33 cellular contexts compared by ENCODE assay signal in the genomic region with DNA sequence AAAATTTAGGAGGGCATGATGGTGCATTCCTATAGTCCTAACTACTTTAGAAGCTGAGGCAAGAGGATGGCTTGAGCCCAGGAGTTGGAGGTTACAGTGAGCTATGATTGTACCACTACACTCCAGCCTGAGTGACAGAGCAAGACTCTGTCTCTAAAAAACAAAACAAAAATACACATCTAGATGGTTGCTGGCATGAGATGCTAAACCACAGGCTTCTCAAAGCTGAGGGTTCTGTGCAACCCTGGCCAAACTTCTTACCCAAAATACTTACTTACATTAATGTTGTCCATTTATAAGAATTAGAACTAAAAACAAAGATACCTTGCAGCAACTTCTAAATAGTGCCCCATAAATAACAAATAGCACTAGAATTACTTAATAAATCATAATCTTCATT.
"Had no signal": no experiment of that assay in that cellular context is flagged by ENCODE, and none has a peak within 500 bp of the region (broad histone marks: within the 10 kb centered on the region; RNA-seq: fewer than 3 reads in every experiment).

No MANE protein-coding gene starts in this region.

- H3K36me3 ChIP-seq: gastroesophageal sphincter, sigmoid colon, stomach, thyroid gland, upper lobe of left lung, vagina had no signal

- H3K9me3 Mint-ChIP-seq: activated CD4-positive, alpha-beta memory T cell treated with anti-CD3 and anti-CD28 coated beads, Interleukin-2, amount 10 ng/mL, durations not matched to agents 7 days and 5 days; activated naive CD4-positive, alpha-beta T cell treated with anti-CD3 and anti-CD28 coated beads, Interleukin-2, amount 10 ng/mL, durations not matched to agents 7 days and 5 days; immature natural killer cell; stimulated activated naive B cell treated with anti-CD40 and anti-IgM and Interleukin-4, amounts not matched to agents 10 μg/mL and 1 μg/mL and 100 μg/mL, for 72 hours; WTC11 had no signal

- H3K4me3 ChIP-seq: body of pancreas, coronary artery, dorsolateral prefrontal cortex, gastroesophageal sphincter, psoas muscle, sigmoid colon, smooth muscle cell, stomach, thyroid gland, upper lobe of left lung, vagina had no signal

- H3K9me3 ChIP-seq: body of pancreas, gastroesophageal sphincter, psoas muscle, sigmoid colon, stomach, thyroid gland, upper lobe of left lung, vagina had no signal

- H3K27me3 ChIP-seq: body of pancreas, dorsolateral prefrontal cortex, gastroesophageal sphincter, sigmoid colon, stomach, thyroid gland, upper lobe of left lung, vagina had no signal

- H3K9ac ChIP-seq: parathyroid adenoma had no signal

- H3K27ac Mint-ChIP-seq: activated CD4-positive, alpha-beta memory T cell treated with anti-CD3 and anti-CD28 coated beads, Interleukin-2, amount 10 ng/mL, durations not matched to agents 7 days and 5 days; activated CD4-positive, alpha-beta T cell treated with anti-CD3 and anti-CD28 coated beads, Interleukin-2, amount 10 ng/mL, durations not matched to agents 7 days and 5 days; activated naive CD4-positive, alpha-beta T cell treated with anti-CD3 and anti-CD28 coated beads, Interleukin-2, amount 10 ng/mL, durations not matched to agents 7 days and 5 days; stimulated activated naive B cell treated with anti-CD40 and anti-IgM and Interleukin-4, amounts not matched to agents 10 μg/mL and 1 μg/mL and 100 μg/mL, for 72 hours; WTC11 had no signal

- H3K4me2 ChIP-seq: smooth muscle cell had no signal

- H3K4me3 Mint-ChIP-seq: activated CD4-positive, alpha-beta memory T cell treated with anti-CD3 and anti-CD28 coated beads, Interleukin-2, amount 10 ng/mL, durations not matched to agents 7 days and 5 days; activated CD4-positive, alpha-beta T cell treated with anti-CD3 and anti-CD28 coated beads, Interleukin-2, amount 10 ng/mL, durations not matched to agents 7 days and 5 days; activated naive CD4-positive, alpha-beta T cell treated with anti-CD3 and anti-CD28 coated beads, Interleukin-2, amount 10 ng/mL, durations not matched to agents 7 days and 5 days; immature natural killer cell; stimulated activated naive B cell treated with anti-CD40 and anti-IgM and Interleukin-4, amounts not matched to agents 10 μg/mL and 1 μg/mL and 100 μg/mL, for 72 hours; WTC11 had no signal

- H2AFZ ChIP-seq: parathyroid adenoma had no signal

- ATAC-seq: body of pancreas; gastroesophageal sphincter; left colon; psoas muscle; stimulated activated naive B cell treated with anti-CD40 and anti-IgM and Interleukin-4, amounts not matched to agents 10 μg/mL and 1 μg/mL and 100 μg/mL, for 72 hours; WTC11 had no signal

- FAIRE-seq: kidney had no signal

- DNase-seq: activated CD4-positive, alpha-beta memory T cell treated with anti-CD3 and anti-CD28 coated beads, Interleukin-2, amount 10 ng/mL, durations not matched to agents 7 days and 5 days; activated CD4-positive, alpha-beta T cell treated with anti-CD3 and anti-CD28 coated beads for 1 hour; activated CD4-positive, alpha-beta T cell treated with anti-CD3 and anti-CD28 coated beads, Interleukin-2, amount 10 ng/mL, durations not matched to agents 7 days and 5 days; activated CD8-positive, alpha-beta memory T cell treated with anti-CD3 and anti-CD28 coated beads, Interleukin-2, amount 50 U/mL, for 48 hours; activated effector memory CD4-positive, alpha-beta T cell treated with anti-CD3 and anti-CD28 coated beads, Interleukin-2, amount 50 U/mL, for 16 hours; activated naive CD4-positive, alpha-beta T cell treated with anti-CD3 and anti-CD28 coated beads, Interleukin-2, amount 10 ng/mL, durations not matched to agents 7 days and 5 days; body of pancreas; dorsolateral prefrontal cortex; effector memory CD4-positive, alpha-beta T cell; erythroblast; head of caudate nucleus; hippocampal formation; immature natural killer cell; kidney; left colon; mammary epithelial cell; psoas muscle; sigmoid colon; stimulated activated CD4-positive, alpha-beta T cell treated with anti-CD3 and anti-CD28 coated beads, Interleukin-1b, Interleukin-23, amount 100 ng/mL, for 48 hours; stimulated activated CD4-positive, alpha-beta T cell treated with anti-CD3 and anti-CD28 coated beads, Interleukin-4, amount 100 ng/mL, for 4 hours; stimulated activated CD8-positive, alpha-beta memory T cell treated with anti-CD3 and anti-CD28 coated beads, Interleukin-4, amount 100 ng/mL, for 48 hours; stimulated activated naive B cell treated with anti-CD40 and anti-IgM and Interleukin-4, amounts not matched to agents 10 μg/mL and 1 μg/mL and 100 μg/mL, for 72 hours; stomach; SW 1271; T-helper 2 cell; thyroid gland; upper lobe of left lung had no signal

- H3K27ac ChIP-seq: body of pancreas, coronary artery, gastroesophageal sphincter, parathyroid adenoma, psoas muscle, sigmoid colon, stomach, thyroid gland, upper lobe of left lung, vagina had no signal

- H3K27me3 Mint-ChIP-seq: activated CD4-positive, alpha-beta memory T cell treated with anti-CD3 and anti-CD28 coated beads, Interleukin-2, amount 10 ng/mL, durations not matched to agents 7 days and 5 days; activated CD4-positive, alpha-beta T cell treated with anti-CD3 and anti-CD28 coated beads, Interleukin-2, amount 10 ng/mL, durations not matched to agents 7 days and 5 days; activated naive CD4-positive, alpha-beta T cell treated with anti-CD3 and anti-CD28 coated beads, Interleukin-2, amount 10 ng/mL, durations not matched to agents 7 days and 5 days; stimulated activated naive B cell treated with anti-CD40 and anti-IgM and Interleukin-4, amounts not matched to agents 10 μg/mL and 1 μg/mL and 100 μg/mL, for 72 hours had no signal

- H3K36me3 Mint-ChIP-seq: immature natural killer cell; stimulated activated naive B cell treated with anti-CD40 and anti-IgM and Interleukin-4, amounts not matched to agents 10 μg/mL and 1 μg/mL and 100 μg/mL, for 72 hours; WTC11 had no signal
